In genomic region chr17:46756061-46756735, GRCh38 we compare ENCODE assay signal across 22 cellular contexts.
"Had no signal": no experiment of that assay in that cellular context is flagged by ENCODE, and none has a peak within 500 bp of the region (broad histone marks: within the 10 kb centered on the region; RNA-seq: fewer than 3 reads in every experiment).

No MANE protein-coding gene starts in this region.

- H3K9me3 Mint-ChIP-seq: activated CD4-positive, alpha-beta T cell treated with anti-CD3 and anti-CD28 coated beads, Interleukin-2, amount 10 ng/mL, durations not matched to agents 7 days and 5 days; activated T-cell treated with anti-CD3 and anti-CD28 coated beads, Interleukin-2, amount 50 U/mL, for 4 hours; central memory CD8-positive, alpha-beta T cell; endodermal cell; natural killer cell treated with Interleukin-12 subunit alpha and Interleukin-12 subunit beta and Interleukin-15 and Interleukin-18, amount 100 ng/mL, for 72 hours had no signal

- ATAC-seq: activated CD4-positive, CD25-positive, alpha-beta regulatory T cell treated with anti-CD3 and anti-CD28 coated beads, Interleukin-2, amount 50 U/mL, for 24 hours; activated CD8-positive, alpha-beta T cell treated with anti-CD3 and anti-CD28 coated beads, Interleukin-2, amount 10 ng/mL, durations not matched to agents 7 days and 5 days; activated T-cell treated with anti-CD3 and anti-CD28 coated beads, Interleukin-2, amount 50 U/mL, for 4 hours; left cardiac atrium; natural killer cell treated with Interleukin-12 subunit alpha and Interleukin-12 subunit beta and Interleukin-15 and Interleukin-18, amount 100 ng/mL, for 72 hours had no signal

- H3K27ac Mint-ChIP-seq: activated CD4-positive, alpha-beta T cell treated with anti-CD3 and anti-CD28 coated beads, Interleukin-2, amount 10 ng/mL, durations not matched to agents 7 days and 5 days; activated CD8-positive, alpha-beta T cell treated with anti-CD3 and anti-CD28 coated beads, Interleukin-2, amount 10 ng/mL, durations not matched to agents 7 days and 5 days; endodermal cell had no signal

- H3K27me3 Mint-ChIP-seq: activated CD4-positive, alpha-beta T cell treated with anti-CD3 and anti-CD28 coated beads, Interleukin-2, amount 10 ng/mL, durations not matched to agents 7 days and 5 days; central memory CD8-positive, alpha-beta T cell; natural killer cell treated with Interleukin-12 subunit alpha and Interleukin-12 subunit beta and Interleukin-15 and Interleukin-18, amount 100 ng/mL, for 72 hours had no signal

- DNase-seq: activated CD4-positive, alpha-beta T cell treated with anti-CD3 and anti-CD28 coated beads, Interleukin-2, amount 10 ng/mL, durations not matched to agents 7 days and 5 days; activated CD8-positive, alpha-beta T cell treated with anti-CD3 and anti-CD28 coated beads, Interleukin-2, amount 10 ng/mL, durations not matched to agents 7 days and 5 days; activated effector memory CD4-positive, alpha-beta T cell treated with Interleukin-2 at 50 U/mL for 16 hours; activated naive CD4-positive, alpha-beta T cell treated with anti-CD3 and anti-CD28 coated beads, Interleukin-2, amount 50 U/mL, for 16 hours; activated T-cell treated with anti-CD3 and anti-CD28 coated beads, Interleukin-2, amount 50 U/mL, for 4 hours; aorta; brain microvascular endothelial cell; colonic mucosa; foreskin fibroblast; left cardiac atrium; nucleus accumbens; posterior cingulate gyrus; retina; stimulated activated CD4-positive, alpha-beta T cell treated with anti-CD3 and anti-CD28 coated beads, Interleukin-12 subunit alpha, Interleukin-12 subunit beta, amount 100 ng/mL, for 4 hours; stimulated activated CD4-positive, alpha-beta T cell treated with anti-CD3 and anti-CD28 coated beads, Interleukin-1b, Interleukin-23, amount 100 ng/mL, for 48 hours; stimulated activated naive CD4-positive, alpha-beta T cell treated with Interleukin-2 at 50 U/mL for 16 hours; substantia nigra; tibial artery had no signal

- H3K4me1 Mint-ChIP-seq: central memory CD8-positive, alpha-beta T cell; endodermal cell had no signal

- H3K4me3 Mint-ChIP-seq: activated CD4-positive, alpha-beta T cell treated with anti-CD3 and anti-CD28 coated beads, Interleukin-2, amount 10 ng/mL, durations not matched to agents 7 days and 5 days; activated CD8-positive, alpha-beta T cell treated with anti-CD3 and anti-CD28 coated beads, Interleukin-2, amount 10 ng/mL, durations not matched to agents 7 days and 5 days; activated T-cell treated with anti-CD3 and anti-CD28 coated beads, Interleukin-2, amount 50 U/mL, for 4 hours; central memory CD8-positive, alpha-beta T cell; endodermal cell; natural killer cell treated with Interleukin-12 subunit alpha and Interleukin-12 subunit beta and Interleukin-15 and Interleukin-18, amount 100 ng/mL, for 72 hours had no signal
